Comparison of ENCODE assay signal across 8 cellular contexts in the genomic region with DNA sequence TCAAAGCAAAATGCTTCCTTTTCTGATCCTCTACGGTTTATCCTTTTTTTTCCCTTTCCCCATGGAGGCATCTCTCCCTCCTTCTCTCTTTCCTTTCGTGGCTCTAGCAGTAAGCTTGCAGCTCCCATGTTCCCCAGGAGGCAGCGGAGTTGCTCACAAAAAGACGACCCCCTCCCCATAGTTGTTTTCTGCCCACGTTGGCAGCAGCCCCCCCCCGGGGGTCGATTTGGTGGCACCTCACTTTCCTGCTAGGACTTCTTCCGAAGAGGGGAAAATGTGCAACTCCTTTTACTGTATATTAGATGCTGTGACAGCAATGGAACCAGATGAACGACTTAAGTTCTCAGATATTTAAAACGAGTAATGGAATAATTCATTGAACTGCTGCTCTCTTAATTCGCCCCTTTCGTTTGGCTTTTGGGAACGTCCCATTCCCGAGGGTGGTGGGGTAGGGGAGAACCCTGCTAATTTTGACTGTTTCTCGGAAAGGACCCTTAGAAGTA. TPM values are rescaled to one million over a fixed set of nuclear protein-coding genes. Genes with fewer than 3 reads are reported as not detected.
DNase-seq lines count a peak whose midpoint lies in the region; ATAC-seq and TF ChIP-seq lines count a peak whose summit lies in the region.

No MANE protein-coding gene starts in this region.

- H3K9me3 ChIP-seq in AG04450 (ENCODE audit: control insufficient read depth, insufficient read depth, low read length) (no peaks in the 10 kb centered on the region), esophagus squamous epithelium (no peaks in the 10 kb centered on the region)
- no peaks in the 10 kb centered on the region for H3K9me3 ChIP-seq in naive thymus-derived CD4-positive, alpha-beta T cell (ENCODE audit: control insufficient read depth in 2 of 3, low read length in 3 of 3)

- peak; percentile 4 for ATAC-seq in GM18502 (IDR thresholded peaks at IDR 0.05; ENCODE audit: poor library complexity, unreplicated experiment)
- no peak for ATAC-seq in naive thymus-derived CD4-positive, alpha-beta T cell

- peak overlapping the region; percentile 94 for H3K27ac Mint-ChIP-seq in T-helper 2 cell treated with Interferon-gamma antibody and Interleukin-4, amounts not matched to agents 5 μg/mL and 100 μg/mL, for 36 hours
- peak overlapping the region; percentile 91 to 99 (median 96) for H3K27ac Mint-ChIP-seq in naive thymus-derived CD4-positive, alpha-beta T cell

- H3K36me3 ChIP-seq in esophagus squamous epithelium, result no peaks in the 10 kb centered on the region
- H3K36me3 ChIP-seq in naive thymus-derived CD4-positive, alpha-beta T cell (ENCODE audit: control insufficient read depth in 2 of 3, insufficient read depth in 3 of 3, low read length in 3 of 3), result peaks cover 0 to 3% (median 0%) of the 10 kb centered on the region in 3 experiments

- H3K36me3 Mint-ChIP-seq in T-helper 2 cell treated with Interferon-gamma antibody and Interleukin-4, amounts not matched to agents 5 μg/mL and 100 μg/mL, for 36 hours (ENCODE audit: low read depth), result peaks cover 6% of the 10 kb centered on the region
- peaks cover 0 to 8% (median 5%) of the 10 kb centered on the region in 5 donors for H3K36me3 Mint-ChIP-seq in naive thymus-derived CD4-positive, alpha-beta T cell

- peaks cover 37% of the 10 kb centered on the region for H3K4me1 Mint-ChIP-seq in T-helper 2 cell treated with Interferon-gamma antibody and Interleukin-4, amounts not matched to agents 5 μg/mL and 100 μg/mL, for 36 hours (ENCODE audit: low read depth)
- H3K4me1 Mint-ChIP-seq in naive thymus-derived CD4-positive, alpha-beta T cell, result peaks cover 34 to 57% (median 54%) of the 10 kb centered on the region in 7 donors

- TF ChIP-seq POLR2A in esophagus squamous epithelium (IDR thresholded peaks at IDR 0.05), result no peak

- H3K27me3 ChIP-seq in AG04450 (ENCODE audit: control insufficient read depth, insufficient read depth, low read length) (no peaks in the 10 kb centered on the region), esophagus squamous epithelium (no peaks in the 10 kb centered on the region)
- H3K27me3 ChIP-seq in naive thymus-derived CD4-positive, alpha-beta T cell (ENCODE audit: control insufficient read depth in 2 of 2, insufficient read depth in 2 of 2, low read length in 2 of 2), result no peaks in the 10 kb centered on the region

- DNase-seq in AG04450 (ENCODE audit: low read depth, low spot score), result no peak
- DNase-seq in HPDE6-E6E7 (ENCODE audit: extremely low spot score), result peak; percentile 6
- DNase-seq in T-helper 2 cell treated with Interferon-gamma antibody and Interleukin-4, amounts not matched to agents 5 μg/mL and 100 μg/mL, for 36 hours (ENCODE audit: low spot score), result no peak
- no peak for DNase-seq in esophagus squamous epithelium (lab: John Stamatoyannopoulos, UW)
- DNase-seq in naive thymus-derived CD4-positive, alpha-beta T cell, result peak in 4 of 9 donors; percentile 5 to 27 (median 16)
- no peak for DNase-seq in NCI-H1436 (lab: John Stamatoyannopoulos, UW)
- DNase-seq in amniotic stem cell (lab: John Stamatoyannopoulos, UW), result no peak

- POLR2A ChIA-PET in AG04450 (lab: Yijun Ruan, JAX), result interaction anchor here (0.7 kb wide), 2 partner anchors 187 to 337 kb away, joined by 3 read pairs; no protein-coding TSS in a partner anchor
- POLR2A ChIA-PET in naive thymus-derived CD4-positive, alpha-beta T cell (lab: Charles Lee), result no interaction called here

- H3K9me3 Mint-ChIP-seq in T-helper 2 cell treated with Interferon-gamma antibody and Interleukin-4, amounts not matched to agents 5 μg/mL and 100 μg/mL, for 36 hours, result no peaks in the 10 kb centered on the region
- no peaks in the 10 kb centered on the region for H3K9me3 Mint-ChIP-seq in naive thymus-derived CD4-positive, alpha-beta T cell

- H3K4me1 ChIP-seq in esophagus squamous epithelium, result peaks cover 6 to 58% (median 16%) of the 10 kb centered on the region in 3 donors
- H3K4me1 ChIP-seq in naive thymus-derived CD4-positive, alpha-beta T cell (ENCODE audit: control insufficient read depth in 2 of 2, insufficient read depth in 2 of 2, low read length in 2 of 2), result peaks cover 11 to 36% of the 10 kb centered on the region in 2 donors

- H3K27me3 Mint-ChIP-seq in T-helper 2 cell treated with Interferon-gamma antibody and Interleukin-4, amounts not matched to agents 5 μg/mL and 100 μg/mL, for 36 hours (ENCODE audit: low read depth), result peaks cover 13% of the 10 kb centered on the region
- peaks cover 0 to 19% (median 6%) of the 10 kb centered on the region in 5 donors for H3K27me3 Mint-ChIP-seq in naive thymus-derived CD4-positive, alpha-beta T cell

- H3K4me3 ChIP-seq in AG04450 (ENCODE audit: low read depth, low read length) (peak overlapping the region; percentile 81), esophagus squamous epithelium (peak overlapping the region; percentile 81 to 99 (median 90))
- H3K4me3 ChIP-seq in naive thymus-derived CD4-positive, alpha-beta T cell (ENCODE audit: low read length), result peak overlapping the region; percentile 73

- WGBS in esophagus squamous epithelium, 2 donors, result 0 to 1% methylated on average over 14 to 15 of the region's 15 CpGs

- TF ChIP-seq CTCF in AG04450 (IDR thresholded peaks at IDR 0.05; ENCODE audit: low read depth, low read length) (0 out of 2 replicates have a peak, but pooled peaks have one; percentile 13), esophagus squamous epithelium (IDR thresholded peaks at IDR 0.05) (peak in 1 of 6 experiments; percentile 8)

- CTCF ChIA-PET in AG04450 (lab: Charles Lee), result no interaction called here
- CTCF ChIA-PET in naive thymus-derived CD4-positive, alpha-beta T cell (lab: Charles Lee), result no interaction called here

- intact Hi-C loops in esophagus squamous epithelium (cut with DNase I), result no loop called here
- intact Hi-C loops in naive thymus-derived CD4-positive, alpha-beta T cell (cut with micrococcal nuclease), result loop anchor here (2.0 to 5.0 kb wide), 4 partner anchors 144 to 1940 kb away; partner anchors contain the start of genes LSM8 (in 1 of the 2), MDFIC (in 1 of the 2) and TES (in 1 of the 2)

- peak overlapping the region; percentile 99 for H3K4me3 Mint-ChIP-seq in T-helper 2 cell treated with Interferon-gamma antibody and Interleukin-4, amounts not matched to agents 5 μg/mL and 100 μg/mL, for 36 hours
- H3K4me3 Mint-ChIP-seq in naive thymus-derived CD4-positive, alpha-beta T cell, result peak overlapping the region; percentile 94 to 99 (median 97)

- H3K27ac ChIP-seq in AG04450 (ENCODE audit: low read depth, low read length) (peak overlapping the region; percentile 59), esophagus squamous epithelium (peak overlapping the region; percentile 97 to 100 (median 99))
- H3K27ac ChIP-seq in naive thymus-derived CD4-positive, alpha-beta T cell (ENCODE audit: low read depth, low read length), result peak overlapping the region; percentile 91

RNA-seq across cellular contexts. Expression of gene CAPZA2, which starts 0.8 kb away (rescaled TPM):
- 128 and 188 TPM in 2 replicates for polyA plus RNA-seq in AG04450 (2011; rRNA removed)
- polyA minus RNA-seq in AG04450 (2011; rRNA and poly(A)+ RNA removed), result 38.1 and 81.8 TPM in 2 replicates
- total RNA-seq in esophagus squamous epithelium, result 100 to 1,000 TPM in 1 of 4 donors, 10 to 100 TPM in 3; 68.7 to 123 (median 84.1) TPM
- 100 to 1,000 TPM in 3 of 5 experiments, 10 to 100 TPM in 2; 86.2 to 129 (median 111) TPM for total RNA-seq in naive thymus-derived CD4-positive, alpha-beta T cell
- 100 to 1,000 TPM; 187 to 191 TPM for polyA plus RNA-seq in naive thymus-derived CD4-positive, alpha-beta T cell
